Comparison of ENCODE assay signal across 21 cellular contexts in the genomic region with DNA sequence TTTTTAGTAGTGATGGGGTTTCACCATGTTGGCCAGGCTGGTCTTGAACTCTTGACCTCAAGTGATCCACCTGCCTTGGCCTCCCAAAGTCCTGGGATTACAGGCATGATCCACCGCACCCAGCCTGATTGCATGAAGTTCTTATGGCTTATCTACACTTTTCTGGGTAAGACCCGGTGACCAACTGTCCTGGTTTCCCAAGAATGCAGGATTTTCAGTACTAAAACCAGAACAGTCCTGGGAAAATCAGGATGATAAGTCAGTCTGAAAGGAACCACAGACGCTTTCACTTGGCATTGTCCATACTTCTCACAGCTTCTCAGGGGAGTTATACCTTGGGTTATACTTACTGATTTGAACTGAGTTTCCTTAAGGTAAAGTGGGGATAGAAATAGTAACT. TPM values are rescaled to one million over a fixed set of nuclear protein-coding genes. Genes with fewer than 3 reads are reported as not detected.
DNase-seq lines count a peak whose midpoint lies in the region; ATAC-seq and TF ChIP-seq lines count a peak whose summit lies in the region.
"Had no signal": no experiment of that assay in that cellular context is flagged by ENCODE, and none has a peak within 500 bp of the region (broad histone marks: within the 10 kb centered on the region; RNA-seq: fewer than 3 reads in every experiment).

No MANE protein-coding gene starts in this region.

- no peak overlapping the region for H3K23ac ChIP-seq in trophoblast cell (ENCODE audit: low read length)

- no peaks in the 10 kb centered on the region for H3K4me1 ChIP-seq in trophoblast cell (ENCODE audit: control insufficient read depth in 1 of 2, insufficient read depth in 2 of 2, low read length in 2 of 2)

- no peaks in the 10 kb centered on the region for H3K27me3 ChIP-seq in trophoblast cell (ENCODE audit: insufficient read depth, low read length)
- H3K27me3 ChIP-seq: BE2C; BLaER1 treated with 17β-estradiol and CSF1 and Interleukin-3, amounts not matched to agents 10 nM and 100 nM had no signal

- no peak overlapping the region for H4K12ac ChIP-seq in trophoblast cell (ENCODE audit: low read depth, low read length)

- H3K4ac ChIP-seq in trophoblast cell (ENCODE audit: low read depth, low read length) = no peak overlapping the region

- no peaks in the 10 kb centered on the region for H3K36me3 ChIP-seq in trophoblast cell (ENCODE audit: control insufficient read depth in 1 of 2, insufficient read depth in 2 of 2, low read length in 2 of 2)
- H3K36me3 ChIP-seq: BE2C; BLaER1 treated with 17β-estradiol and CSF1 and Interleukin-3, amounts not matched to agents 10 nM and 100 nM had no signal

- no peak overlapping the region for H2AK5ac ChIP-seq in trophoblast cell (ENCODE audit: low read length)

- no peak overlapping the region for H2AFZ ChIP-seq in trophoblast cell (ENCODE audit: insufficient read depth, low read length, poor library complexity)
- H2AFZ ChIP-seq: GM23338 had no signal

- no peak for TF ChIP-seq CTCF in endothelial cell (IDR thresholded peaks at IDR 0.05; ENCODE audit: unreplicated experiment)

- no peaks in the 10 kb centered on the region for H3K36me3 Mint-ChIP-seq in endothelial cell (ENCODE audit: low read depth, unreplicated experiment)
- H3K36me3 Mint-ChIP-seq: CD14-positive monocyte; CD8-positive, alpha-beta memory T cell had no signal

- no peak overlapping the region for H2BK5ac ChIP-seq in trophoblast cell (ENCODE audit: low read depth, low read length, poor library complexity)

- H3K27ac Mint-ChIP-seq in endothelial cell (ENCODE audit: unreplicated experiment) = no peak overlapping the region
- H3K27ac Mint-ChIP-seq: CD14-positive monocyte; CD4-positive, alpha-beta T cell; CD8-positive, alpha-beta memory T cell; GM23338; H9 had no signal

- no peak overlapping the region for H3K18ac ChIP-seq in trophoblast cell (ENCODE audit: low read length)

- H3K9me3 Mint-ChIP-seq in endothelial cell (ENCODE audit: unreplicated experiment) = no peaks in the 10 kb centered on the region
- H3K9me3 Mint-ChIP-seq: CD14-positive monocyte; CD4-positive, alpha-beta T cell; CD8-positive, alpha-beta memory T cell; GM23338; H9 had no signal

- H4K8ac ChIP-seq in trophoblast cell (ENCODE audit: low read depth, low read length) = no peak overlapping the region

- no peaks in the 10 kb centered on the region for H3K79me1 ChIP-seq in trophoblast cell (ENCODE audit: low read length)

- ATAC-seq in GM19455 (IDR thresholded peaks at IDR 0.05; ENCODE audit: unreplicated experiment) = no peak
- ATAC-seq: A549, GM23338, HCT116 had no signal

- H3K4me2 ChIP-seq in trophoblast cell (ENCODE audit: low read length) = no peak overlapping the region
- H3K4me2 ChIP-seq: A549; BLaER1 treated with 17β-estradiol and CSF1 and Interleukin-3, amounts not matched to agents 10 nM and 100 nM; GM23338 had no signal

- H3K79me2 ChIP-seq in trophoblast cell (ENCODE audit: control insufficient read depth, insufficient read depth, low read length, poor library complexity) = no peaks in the 10 kb centered on the region

- WGBS in trophoblast cell (ENCODE audit: extremely low coverage, insufficient coverage, insufficient read length) = no CpG with 5 or more reads among the region's 3 CpGs

- H2BK120ac ChIP-seq in trophoblast cell (ENCODE audit: insufficient read depth, low read length, poor library complexity) = no peak overlapping the region

- H3K4me3 ChIP-seq in trophoblast cell (ENCODE audit: low read depth, low read length) = no peak overlapping the region
- H3K4me3 ChIP-seq: A549; BLaER1 treated with 17β-estradiol and CSF1 and Interleukin-3, amounts not matched to agents 10 nM and 100 nM; GM23338 had no signal

- H3K14ac ChIP-seq in trophoblast cell (ENCODE audit: low read length) = no peak overlapping the region

- no peaks in the 10 kb centered on the region for H3K9me3 ChIP-seq in trophoblast cell (ENCODE audit: insufficient read depth, low read depth, low read length)
- H3K9me3 ChIP-seq: A549; BE2C; BLaER1 treated with 17β-estradiol and CSF1 and Interleukin-3, amounts not matched to agents 10 nM and 100 nM had no signal

- H3K27ac ChIP-seq in trophoblast cell (ENCODE audit: low read depth, low read length) = no peak overlapping the region
- H3K27ac ChIP-seq: A549; BLaER1 treated with 17β-estradiol and CSF1 and Interleukin-3, amounts not matched to agents 10 nM and 100 nM had no signal

- no peak overlapping the region for H4K91ac ChIP-seq in trophoblast cell (ENCODE audit: low read depth, low read length)

- H3K27me3 Mint-ChIP-seq in endothelial cell (ENCODE audit: unreplicated experiment) = peaks cover 1% of the 10 kb centered on the region

- no peaks in the 10 kb centered on the region for H3K4me1 Mint-ChIP-seq in endothelial cell (ENCODE audit: unreplicated experiment)
- H3K4me1 Mint-ChIP-seq: CD8-positive, alpha-beta memory T cell; GM23338; H9 had no signal

- H3K9ac ChIP-seq in trophoblast cell (ENCODE audit: low read length) = no peak overlapping the region
- H3K9ac ChIP-seq: BLaER1 treated with 17β-estradiol and CSF1 and Interleukin-3, amounts not matched to agents 10 nM and 100 nM had no signal

- H2BK12ac ChIP-seq in trophoblast cell (ENCODE audit: low read length) = no peak overlapping the region

- DNase-seq in ELF-1 (ENCODE audit: low read depth, low spot score) (peak; percentile 23), amniotic epithelial cell (ENCODE audit: low read depth) (peak; percentile 86), trophoblast cell (peak; percentile 66 to 67), NCI-H1048 (lab: John Stamatoyannopoulos, UW) (no peak), endothelial cell (ENCODE audit: low spot score) (no peak)
- DNase-seq: 8988T; ACHN; AML-193; BE2C; CD4-positive, alpha-beta T cell; CD8-positive, alpha-beta memory T cell; DMS 273 treated with DMSO at 0.1 percent for 48 hours; DMS79; H9 had no signal

- no peak overlapping the region for H3K4me3 Mint-ChIP-seq in endothelial cell (ENCODE audit: unreplicated experiment)
- H3K4me3 Mint-ChIP-seq: CD14-positive monocyte; CD4-positive, alpha-beta T cell; CD8-positive, alpha-beta memory T cell; GM23338; H9 had no signal

RNA-seq across cellular contexts. Expression of gene BPIFC, which starts 1.4 kb away (rescaled TPM):
- polyA plus RNA-seq in trophoblast cell (2013) = not detected in 2 replicates
- total RNA-seq in endothelial cell (ENCODE audit: unreplicated experiment) = not detected
- total RNA-seq: CD4-positive, alpha-beta T cell; CD8-positive, alpha-beta memory T cell; GM23338; H4; H9 had no signal
- polyA plus RNA-seq: A549; CD14-positive monocyte; CD8-positive, alpha-beta memory T cell; GM23338 had no signal

RNA-seq across cellular contexts. Expression of gene FBXO7, which starts 8.9 kb away (rescaled TPM):
- 86.2 and 87.3 TPM in 2 replicates for polyA plus RNA-seq in trophoblast cell (2013)
- 93.8 TPM for total RNA-seq in endothelial cell (ENCODE audit: unreplicated experiment)

RNA-seq across cellular contexts. Expression of gene RTCB, which starts 53.6 kb away (rescaled TPM):
- 65.3 and 65.9 TPM in 2 replicates for polyA plus RNA-seq in trophoblast cell (2013)
- 107 TPM for total RNA-seq in endothelial cell (ENCODE audit: unreplicated experiment)

Comparison
In these comparisons a context has a peak if more than half of its experiments do, and no peak if none do; other contexts are left out.
1. DNase-seq: peak in ELF-1 (single experiment), amniotic epithelial cell (single experiment) and trophoblast cell (2 of 2); none in NCI-H1048 (single experiment) and endothelial cell (single experiment).